In genomic region chr2:120638450-120638849, GRCh38 we compare ENCODE assay signal across 20 cellular contexts.
A peak's percentile ranks its signal among the peaks of the same experiment; 100 is the strongest.
DNase-seq lines count a peak whose midpoint lies in the region; ATAC-seq, FAIRE-seq and TF ChIP-seq lines count a peak whose summit lies in the region.
"Had no signal": no experiment of that assay in that cellular context is flagged by ENCODE, and none has a peak within 500 bp of the region (broad histone marks: within the 10 kb centered on the region; RNA-seq: fewer than 3 reads in every experiment).

No MANE protein-coding gene starts in this region.

- no peak for DNase-seq in HepG2 (ENCODE audit: low spot score)
- no peak for DNase-seq in right lobe of liver
- peak; percentile 35 for DNase-seq in islet precursor cell
- peak; percentile 13 for DNase-seq in sigmoid colon
- no peak for DNase-seq in stimulated activated CD8-positive, alpha-beta memory T cell treated with anti-CD3 and anti-CD28 coated beads, Interleukin-4, amount 100 ng/mL, for 48 hours
- no peak for DNase-seq in RWPE1 (ENCODE audit: low spot score)
- DNase-seq: 8988T; CD4-positive, alpha-beta memory T cell; COR-L47; DMS 273 treated with DMSO at 0.1 percent for 48 hours; DMS53; DND-41; EL; H9 had no signal

- H3K9me3 ChIP-seq in HepG2 (ENCODE audit: low read length): no peaks in the 10 kb centered on the region
- H3K9me3 ChIP-seq in right lobe of liver: no peaks in the 10 kb centered on the region
- no peaks in the 10 kb centered on the region for H3K9me3 ChIP-seq in sigmoid colon
- H3K9me3 ChIP-seq: BLaER1 had no signal

- H3K27me3 ChIP-seq in HepG2 (ENCODE audit: control insufficient read depth in 1 of 2, insufficient read depth in 2 of 2, low read length in 2 of 2) (peaks cover 5 to 66% of the 10 kb centered on the region in 2 experiments; a peak in 4 of 5 replicates), right lobe of liver (no peaks in the 10 kb centered on the region), sigmoid colon (no peaks in the 10 kb centered on the region)
- H3K27me3 ChIP-seq: BLaER1 had no signal

- H3K36me3 ChIP-seq in HepG2 (replicated peaks in 1 of 2; ENCODE audit: control insufficient read depth in 1 of 2, insufficient read depth in 2 of 2, low read length in 2 of 2) (no peaks in the 10 kb centered on the region), right lobe of liver (no peaks in the 10 kb centered on the region), sigmoid colon (no peaks in the 10 kb centered on the region)
- H3K36me3 ChIP-seq: BLaER1 had no signal

- H3K4me3 ChIP-seq in HepG2 (replicated peaks in 1 of 3; ENCODE audit: insufficient read depth in 1 of 3, low read depth in 2 of 3, low read length in 3 of 3): no peak overlapping the region
- no peak overlapping the region for H3K4me3 ChIP-seq in right lobe of liver
- H3K4me3 ChIP-seq in sigmoid colon: no peak overlapping the region
- H3K4me3 ChIP-seq: BLaER1, GM12878 had no signal

- no peak overlapping the region for H2AFZ ChIP-seq in HepG2 (ENCODE audit: low read length)

- 41% methylated on average over 4 of the region's 4 CpGs for WGBS in HepG2 (ENCODE audit: low lambda C conversion rate)
- WGBS in right lobe of liver (ENCODE audit: insufficient coverage, low coverage, low lambda C conversion rate, missing lambda C conversion rate): 40% methylated on average over 1 of the region's 4 CpGs
- WGBS in sigmoid colon, 2 donors: 92% methylated on average over 4 of the region's 4 CpGs

- H3K79me2 ChIP-seq in HepG2 (ENCODE audit: insufficient read depth, low read length): no peaks in the 10 kb centered on the region

- no peaks in the 10 kb centered on the region for H4K20me1 ChIP-seq in HepG2 (ENCODE audit: insufficient read depth, low read length)
- H4K20me1 ChIP-seq: BLaER1 had no signal

- no peak; the same call in 2 of the 3 replicates for ATAC-seq in HepG2
- ATAC-seq in right lobe of liver: no peak
- no peak for ATAC-seq in GM19035 (IDR thresholded peaks at IDR 0.05; ENCODE audit: unreplicated experiment)
- ATAC-seq: GM12878 had no signal

- no peak overlapping the region for H3K4me2 ChIP-seq in HepG2 (ENCODE audit: low read depth, low read length)
- H3K4me2 ChIP-seq: BLaER1 had no signal

- TF ChIP-seq RAD21 in HepG2 (CRISPR knock-in tag; IDR thresholded peaks at IDR 0.05): no peak

- in situ Hi-C loops in HepG2 (cut with HindIII; ENCODE audit: extremely low pct_ligation_motif_present, low pct_unique_long_range_greater_than_20kb): no loop called here

- H3K4me1 ChIP-seq in HepG2 (ENCODE audit: insufficient read depth, low read length): peaks cover 8% of the 10 kb centered on the region
- H3K4me1 ChIP-seq in right lobe of liver: no peaks in the 10 kb centered on the region
- H3K4me1 ChIP-seq in sigmoid colon: peaks cover 0 to 3% (median 3%) of the 10 kb centered on the region in 4 donors
- H3K4me1 ChIP-seq: BLaER1 had no signal

- intact Hi-C loops in HepG2 (cut with micrococcal nuclease; ENCODE audit: unreplicated experiment) (no loop called here), right lobe of liver (cut with DNase I) (no loop called here), sigmoid colon (cut with DNase I) (no loop called here)

- H3K27ac ChIP-seq in HepG2 (ENCODE audit: extremely low read length, insufficient read depth, low read length): no peak overlapping the region
- H3K27ac ChIP-seq in right lobe of liver: no peak overlapping the region
- no peak overlapping the region for H3K27ac ChIP-seq in sigmoid colon
- H3K27ac ChIP-seq in RWPE1: no peak overlapping the region
- H3K27ac ChIP-seq: BLaER1 had no signal

- TF ChIP-seq EP300 in HepG2 (IDR thresholded peaks at IDR 0.05; ENCODE audit: low read depth in 2 of 2, low read length in 2 of 2) (no peak), HepG2 (CRISPR knock-in tag; IDR thresholded peaks at IDR 0.05; ENCODE audit: borderline replicate concordance) (no peak), sigmoid colon (IDR thresholded peaks at IDR 0.05) (no peak)

- CTCF ChIA-PET in HepG2 (lab: Yijun Ruan, JAX; ENCODE audit: low intra/inter-chr PET ratio, low total read pairs): no interaction called here
- CTCF ChIA-PET in RWPE1 (lab: Yijun Ruan, JAX): no interaction called here

- no peak overlapping the region for H3K9ac ChIP-seq in HepG2 (ENCODE audit: insufficient read depth, low read depth, low read length)
- H3K9ac ChIP-seq: BLaER1 had no signal

- no peak for FAIRE-seq in HepG2 (lab: Jason Lieb, UNC)
- FAIRE-seq: GM12878, GM19239, H1, HTR-8/SVneo had no signal

- POLR2A ChIA-PET in HepG2 (lab: Yijun Ruan, JAX) (no interaction called here), RWPE1 (lab: Yijun Ruan, JAX; ENCODE audit: low non-redundant PET) (no interaction called here)

- TF ChIP-seq CTCF in HepG2 (CRISPR knock-in tag; IDR thresholded peaks at IDR 0.05) (no peak), right lobe of liver (IDR thresholded peaks at IDR 0.05) (no peak), sigmoid colon (IDR thresholded peaks at IDR 0.05) (no peak), RWPE1 (conservative IDR thresholded peaks at IDR 0.05; ENCODE audit: low read depth) (no peak)

- no TSS peak for BruUV-seq in HepG2 (replicated peaks; lab: Mats Ljungman, UMichigan)

- TF ChIP-seq POLR2A in HepG2 (IDR thresholded peaks at IDR 0.05; ENCODE audit: insufficient read depth in 1 of 2, low read depth in 2 of 2, low read length in 2 of 2) (no peak), right lobe of liver (IDR thresholded peaks at IDR 0.05) (no peak), sigmoid colon (IDR thresholded peaks at IDR 0.05) (no peak)

TF ChIP-seq in HepG2, 621 proteins besides CTCF, POLR2A, EP300 and RAD21:
- TF ChIP-seq SOX6 (IDR thresholded peaks at IDR 0.05) (no peak), SOX6 (CRISPR knock-in tag; IDR thresholded peaks at IDR 0.05) (0 out of 2 replicates have a peak, but pooled peaks have one; percentile 16), HHEX (CRISPR knock-in tag; IDR thresholded peaks at IDR 0.05) (0 out of 2 replicates have a peak, but pooled peaks have one; percentile 33), U2AF1 (optimal IDR thresholded peaks at IDR 0.05; ENCODE audit: low read depth, low read length) (no peak), BHLHE40 (IDR thresholded peaks at IDR 0.05; ENCODE audit: low read length) (peak; percentile 69), ZMAT5 (CRISPR knock-in tag; IDR thresholded peaks at IDR 0.05; ENCODE audit: borderline replicate concordance, low read depth) (no peak)
- TF ChIP-seq, protein P1, sequence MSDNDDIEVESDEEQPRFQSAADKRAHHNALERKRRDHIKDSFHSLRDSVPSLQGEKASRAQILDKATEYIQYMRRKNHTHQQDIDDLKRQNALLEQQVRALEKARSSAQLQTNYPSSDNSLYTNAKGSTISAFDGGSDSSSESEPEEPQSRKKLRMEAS (IDR thresholded peaks at IDR 0.05): peak; percentile 39; the same call in 1 of the 2 replicates
- TF ChIP-seq, protein P2, sequence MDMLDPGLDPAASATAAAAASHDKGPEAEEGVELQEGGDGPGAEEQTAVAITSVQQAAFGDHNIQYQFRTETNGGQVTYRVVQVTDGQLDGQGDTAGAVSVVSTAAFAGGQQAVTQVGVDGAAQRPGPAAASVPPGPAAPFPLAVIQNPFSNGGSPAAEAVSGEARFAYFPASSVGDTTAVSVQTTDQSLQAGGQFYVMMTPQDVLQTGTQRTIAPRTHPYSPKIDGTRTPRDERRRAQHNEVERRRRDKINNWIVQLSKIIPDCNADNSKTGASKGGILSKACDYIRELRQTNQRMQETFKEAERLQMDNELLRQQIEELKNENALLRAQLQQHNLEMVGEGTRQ (IDR thresholded peaks at IDR 0.05; ENCODE audit: low read depth, low read length): peak; percentile 21; the same call in 1 of the 2 replicates
- TF ChIP-seq, protein P2 (CRISPR knock-in tag; IDR thresholded peaks at IDR 0.05; ENCODE audit: borderline replicate concordance): no peak; the same call in 1 of the 2 replicates

Comparison
In these comparisons a context has a peak if more than half of its experiments do, and no peak if none do; other contexts are left out.
1. DNase-seq: peak in islet precursor cell (single experiment) and sigmoid colon (single experiment); none in HepG2 (single experiment), right lobe of liver (0 of 3), stimulated activated CD8-positive, alpha-beta memory T cell treated with anti-CD3 and anti-CD28 coated beads, Interleukin-4, amount 100 ng/mL, for 48 hours (single experiment) and RWPE1 (single experiment).